ENCODE assay signal across 8 cellular contexts in genomic region chr7:112789824-112790650, GRCh38. TPM values are rescaled to one million over a fixed set of nuclear protein-coding genes. Genes with fewer than 3 reads are reported as not detected.
DNase-seq lines count a peak whose midpoint lies in the region; ATAC-seq and TF ChIP-seq lines count a peak whose summit lies in the region.

Gene TMEM168 (minus strand): TSS chr7:112790393. CDS start chr7:112784825, 5,568 bp downstream.

- H3K4me1 Mint-ChIP-seq in activated T-helper 2 cell treated with anti-CD3 and anti-CD28 coated beads, Interferon-gamma antibody, Interleukin-2, Interleukin-4, amounts not matched to agents 10 μg/mL and 5 μg/mL and 100 μg/mL, durations not matched to agents 14 hours and 24 hours and 36 hours (ENCODE audit: low read depth): peaks cover 31% of the 10 kb centered on the region
- H3K4me1 Mint-ChIP-seq in natural killer cell: peaks cover 35% of the 10 kb centered on the region in 2 donors

- H3K36me3 ChIP-seq in DND-41 (ENCODE audit: insufficient read depth, low read length) (no peaks in the 10 kb centered on the region; the same call in 1 of the 2 replicates), KMS-11 (ENCODE audit: insufficient read depth) (no peaks in the 10 kb centered on the region; the same call in 1 of the 2 replicates), RWPE2 (ENCODE audit: low read depth) (peaks cover under 1% of the 10 kb centered on the region; the same call in 1 of the 2 replicates)

- peak; percentile 78 for DNase-seq in DND-41
- DNase-seq in RWPE2 (ENCODE audit: low spot score): peak; percentile 82
- DNase-seq in activated T-helper 2 cell treated with anti-CD3 and anti-CD28 coated beads, Interferon-gamma antibody, Interleukin-2, Interleukin-4, amounts not matched to agents 10 μg/mL and 5 μg/mL and 100 μg/mL, durations not matched to agents 14 hours and 24 hours and 36 hours (ENCODE audit: low spot score): peak; percentile 79
- peak; percentile 82 for DNase-seq in fibroblast of peridontal ligament (ENCODE audit: extremely low read depth)
- peak; percentile 80 for DNase-seq in natural killer cell
- DNase-seq in stimulated activated naive CD4-positive, alpha-beta T cell (lab: John Stamatoyannopoulos, UW): peak; percentile 70 to 87 (median 80)

- H3K4me1 ChIP-seq in DND-41 (ENCODE audit: insufficient read depth, low read length): peaks cover 24% of the 10 kb centered on the region
- H3K4me1 ChIP-seq in KMS-11 (ENCODE audit: low read depth, poor library complexity, severe bottlenecking): peaks cover 33% of the 10 kb centered on the region
- no peaks in the 10 kb centered on the region for H3K4me1 ChIP-seq in RWPE2 (ENCODE audit: insufficient read depth, poor library complexity, severe bottlenecking)

- H3K4me2 ChIP-seq in DND-41 (ENCODE audit: insufficient read depth, low read length) (peak within 1 kb of the TSS; percentile 66), KMS-11 (peak within 1 kb of the TSS; percentile 83)

- peak within 1 kb of the TSS; percentile 74 for H3K9ac ChIP-seq in DND-41 (ENCODE audit: low read depth, low read length)
- H3K9ac ChIP-seq in KMS-11: peak within 1 kb of the TSS; percentile 95

- H3K27me3 ChIP-seq in DND-41 (ENCODE audit: insufficient read depth, low read length, poor library complexity) (peaks cover 13% of the 10 kb centered on the region), KMS-11 (ENCODE audit: insufficient read depth, low read depth) (no peaks in the 10 kb centered on the region), RWPE2 (ENCODE audit: insufficient read depth, poor library complexity, severe bottlenecking) (no peaks in the 10 kb centered on the region)

- H3K79me2 ChIP-seq in DND-41 (ENCODE audit: insufficient read depth, low read length) (peaks cover 6% of the 10 kb centered on the region), KMS-11 (ENCODE audit: insufficient read depth, low read depth) (peaks cover 44% of the 10 kb centered on the region)

- peak within 1 kb of the TSS; percentile 100 for H2AFZ ChIP-seq in DND-41 (ENCODE audit: low read depth, low read length)
- H2AFZ ChIP-seq in KMS-11 (ENCODE audit: low read depth): peak within 1 kb of the TSS; percentile 96

- H4K20me1 ChIP-seq in DND-41 (ENCODE audit: insufficient read depth, low read length) (no peaks in the 10 kb centered on the region), KMS-11 (ENCODE audit: insufficient read depth) (no peaks in the 10 kb centered on the region)

- peak within 1 kb of the TSS; percentile 93 for H3K4me3 Mint-ChIP-seq in activated T-helper 2 cell treated with anti-CD3 and anti-CD28 coated beads, Interferon-gamma antibody, Interleukin-2, Interleukin-4, amounts not matched to agents 10 μg/mL and 5 μg/mL and 100 μg/mL, durations not matched to agents 14 hours and 24 hours and 36 hours (ENCODE audit: low read depth)
- peak within 1 kb of the TSS; percentile 96 for H3K4me3 Mint-ChIP-seq in natural killer cell

- TF ChIP-seq CTCF in DND-41 (IDR thresholded peaks at IDR 0.05; ENCODE audit: borderline replicate concordance, extremely low read depth, low read length, poor library complexity, severe bottlenecking): peak; percentile 16
- TF ChIP-seq CTCF in KMS-11 (conservative IDR thresholded peaks at IDR 0.05; ENCODE audit: low read depth, low read length): no peak
- TF ChIP-seq CTCF in RWPE2 (IDR thresholded peaks at IDR 0.05; ENCODE audit: poor library complexity, severe bottlenecking): no peak
- TF ChIP-seq CTCF in natural killer cell (IDR thresholded peaks at IDR 0.05): no peak

- no peaks in the 10 kb centered on the region for H3K9me3 Mint-ChIP-seq in activated T-helper 2 cell treated with anti-CD3 and anti-CD28 coated beads, Interferon-gamma antibody, Interleukin-2, Interleukin-4, amounts not matched to agents 10 μg/mL and 5 μg/mL and 100 μg/mL, durations not matched to agents 14 hours and 24 hours and 36 hours
- H3K9me3 Mint-ChIP-seq in natural killer cell: no peaks in the 10 kb centered on the region

- no peaks in the 10 kb centered on the region for H3K27me3 Mint-ChIP-seq in activated T-helper 2 cell treated with anti-CD3 and anti-CD28 coated beads, Interferon-gamma antibody, Interleukin-2, Interleukin-4, amounts not matched to agents 10 μg/mL and 5 μg/mL and 100 μg/mL, durations not matched to agents 14 hours and 24 hours and 36 hours (ENCODE audit: low read depth)
- H3K27me3 Mint-ChIP-seq in natural killer cell (ENCODE audit: low read depth in 2 of 2): no peaks in the 10 kb centered on the region

- H3K27ac ChIP-seq in DND-41 (ENCODE audit: low read length) (peak within 1 kb of the TSS; percentile 85), KMS-11 (peak within 1 kb of the TSS; percentile 76), RWPE2 (ENCODE audit: poor library complexity, severe bottlenecking) (peak within 1 kb of the TSS; percentile 56)

- peak within 1 kb of the TSS; percentile 86 for H3K27ac Mint-ChIP-seq in activated T-helper 2 cell treated with anti-CD3 and anti-CD28 coated beads, Interferon-gamma antibody, Interleukin-2, Interleukin-4, amounts not matched to agents 10 μg/mL and 5 μg/mL and 100 μg/mL, durations not matched to agents 14 hours and 24 hours and 36 hours
- H3K27ac Mint-ChIP-seq in natural killer cell: peak within 1 kb of the TSS; percentile 89 to 91

- intact Hi-C loops in activated T-helper 2 cell treated with anti-CD3 and anti-CD28 coated beads, Interferon-gamma antibody, Interleukin-2, Interleukin-4, amounts not matched to agents 10 μg/mL and 5 μg/mL and 100 μg/mL, durations not matched to agents 14 hours and 24 hours and 36 hours (cut with micrococcal nuclease): loop anchor here (1.0 to 10.0 kb wide), 7 partner anchors 8 to 583 kb away; partner anchors contain the start of genes DOCK4, IFRD1 and ZNF277
- intact Hi-C loops in natural killer cell (cut with micrococcal nuclease): loop anchor here (2.0 to 10.0 kb wide), 2 partner anchors 145 to 339 kb away; partner anchors contain the start of gene IFRD1

- peak within 1 kb of the TSS; percentile 48 to 95 for H3K4me3 ChIP-seq in DND-41 (ENCODE audit: low read depth in 1 of 2, low read length in 2 of 2)
- peak within 1 kb of the TSS; percentile 92 for H3K4me3 ChIP-seq in KMS-11 (IDR thresholded peaks at IDR 0.05; ENCODE audit: insufficient read depth, low read depth, low read length)
- peak within 1 kb of the TSS; percentile 66 for H3K4me3 ChIP-seq in RWPE2 (ENCODE audit: severe bottlenecking)

- peak; percentile 82 for ATAC-seq in DND-41 (ENCODE audit: insufficient read depth, low read depth)
- peak; percentile 69 for ATAC-seq in GM21737 (IDR thresholded peaks at IDR 0.05; ENCODE audit: unreplicated experiment)
- peak; percentile 94 for ATAC-seq in RWPE2 (ENCODE audit: low read depth)
- ATAC-seq in natural killer cell: peak; percentile 85 to 90 (median 86)

- H3K36me3 Mint-ChIP-seq in activated T-helper 2 cell treated with anti-CD3 and anti-CD28 coated beads, Interferon-gamma antibody, Interleukin-2, Interleukin-4, amounts not matched to agents 10 μg/mL and 5 μg/mL and 100 μg/mL, durations not matched to agents 14 hours and 24 hours and 36 hours (ENCODE audit: low read depth): peaks cover 8% of the 10 kb centered on the region
- H3K36me3 Mint-ChIP-seq in natural killer cell: no peaks in the 10 kb centered on the region

- no peaks in the 10 kb centered on the region for H3K9me3 ChIP-seq in DND-41 (ENCODE audit: insufficient read depth, low read length, severe bottlenecking)
- no peaks in the 10 kb centered on the region for H3K9me3 ChIP-seq in RWPE2 (ENCODE audit: severe bottlenecking)

RNA-seq across cellular contexts. Expression of gene TMEM168, which starts in this region (rescaled TPM):
- 16.3 and 17.7 TPM in 2 replicates for total RNA-seq in activated T-helper 2 cell treated with anti-CD3 and anti-CD28 coated beads, Interferon-gamma antibody, Interleukin-2, Interleukin-4, amounts not matched to agents 10 μg/mL and 5 μg/mL and 100 μg/mL, durations not matched to agents 14 hours and 24 hours and 36 hours
- total RNA-seq in natural killer cell: 10 to 100 TPM; 18.2 to 21.0 (median 20.0) TPM

Comparison
In these comparisons a context has a peak if more than half of its experiments do, and no peak if none do; other contexts are left out.
1. Peak in every context shown above with its lines: DNase-seq, ATAC-seq, H3K4me3 ChIP-seq and H3K27ac ChIP-seq.